ENCODE assay signal across 23 cellular contexts in the genomic region with DNA sequence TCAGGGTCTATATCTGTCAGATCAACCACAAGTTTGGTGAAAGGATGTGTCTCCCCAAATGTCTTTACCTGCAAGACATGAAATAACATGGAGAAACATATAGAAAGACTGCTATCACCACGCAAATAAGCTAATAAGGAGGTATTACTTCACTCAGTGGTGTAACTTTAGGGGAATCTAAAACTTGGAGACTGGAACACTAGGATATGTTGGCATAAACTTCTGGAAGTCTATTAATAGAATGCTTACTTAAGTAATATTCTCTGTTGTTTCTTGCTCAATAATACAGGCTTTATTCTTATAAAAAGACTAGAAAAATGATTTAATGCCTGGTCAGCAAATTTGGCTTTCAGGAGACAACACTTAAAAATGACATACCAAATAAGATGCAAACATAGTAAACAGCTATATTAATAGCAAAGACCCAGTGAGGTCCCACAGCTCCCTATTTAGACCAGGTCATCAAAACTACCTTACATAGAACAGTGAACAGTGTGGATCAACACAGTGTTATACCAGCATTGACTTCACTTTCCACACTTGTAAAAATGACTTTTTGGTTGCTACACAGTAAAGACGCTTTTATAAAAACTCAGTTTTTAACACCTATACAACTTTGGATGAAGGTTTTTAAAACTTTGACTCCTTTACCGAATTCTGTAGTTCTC. TPM values are rescaled to one million over a fixed set of nuclear protein-coding genes. Genes with fewer than 3 reads are reported as not detected.
A peak's percentile ranks its signal among the peaks of the same experiment; 100 is the strongest.
DNase-seq lines count a peak whose midpoint lies in the region; ATAC-seq, FAIRE-seq and TF ChIP-seq lines count a peak whose summit lies in the region.
"Had no signal": no experiment of that assay in that cellular context is flagged by ENCODE, and none has a peak within 500 bp of the region (broad histone marks: within the 10 kb centered on the region; RNA-seq: fewer than 3 reads in every experiment).

No MANE protein-coding gene starts in this region.

- no peaks in the 10 kb centered on the region for H3K23me2 ChIP-seq in H1 (ENCODE audit: low read depth, low read length)

- FAIRE-seq in H1 (lab: Jason Lieb, UNC) = no peak
- FAIRE-seq: D721Med, GM18507, HTR-8/SVneo had no signal

- no peaks in the 10 kb centered on the region for H3K79me2 ChIP-seq in H1 (ENCODE audit: control insufficient read depth in 1 of 2, insufficient read depth in 2 of 2, low read length in 2 of 2)

- no peak overlapping the region for H2AFZ ChIP-seq in H1 (ENCODE audit: low read length)

- H3K23ac ChIP-seq in H1 (ENCODE audit: insufficient read length) = no peak overlapping the region

- no peak overlapping the region for H2BK15ac ChIP-seq in H1 (ENCODE audit: low read length)

- H3K18ac ChIP-seq in H1 (ENCODE audit: extremely low read depth, low read length) = no peak overlapping the region

- TF ChIP-seq POLR2A in H1 (IDR thresholded peaks at IDR 0.05; ENCODE audit: control extremely low read depth in 1 of 2, low read depth in 2 of 2, low read length in 2 of 2) = no peak
- TF ChIP-seq POLR2A in gastroesophageal sphincter (IDR thresholded peaks at IDR 0.05) = no peak

- H4K91ac ChIP-seq in H1 (replicated peaks; ENCODE audit: insufficient read length, low read length) = no peak overlapping the region

- no peak overlapping the region for H3K14ac ChIP-seq in H1 (ENCODE audit: insufficient read length)

- H4K8ac ChIP-seq in H1 (ENCODE audit: extremely low read depth, insufficient read depth, low read length) = no peak overlapping the region

- H3K36me3 ChIP-seq in left ventricle myocardium inferior = peaks cover 95% of the 10 kb centered on the region
- peaks cover 11 to 76% (median 49%) of the 10 kb centered on the region in 4 experiments for H3K36me3 ChIP-seq in H1 (ENCODE audit: control insufficient read depth in 2 of 4, insufficient read depth in 4 of 4, low read length in 3 of 4)
- H3K36me3 ChIP-seq in gastroesophageal sphincter = peaks cover 4 to 97% of the 10 kb centered on the region in 2 donors
- H3K36me3 ChIP-seq in skeletal muscle tissue (ENCODE audit: control insufficient read depth in 3 of 3, insufficient read depth in 3 of 3, low read length in 3 of 3) = peaks cover 29 to 47% (median 37%) of the 10 kb centered on the region in 3 donors

- no peak for TF ChIP-seq RAD21 in H1 (IDR thresholded peaks at IDR 0.05 in 1 of 2, conservative IDR thresholded peaks at IDR 0.05 in 1 of 2; ENCODE audit: low read depth in 2 of 2, low read length in 2 of 2)

- TF ChIP-seq CTCF in left ventricle myocardium inferior (IDR thresholded peaks at IDR 0.05; ENCODE audit: borderline replicate concordance) (no peak), H1 (IDR thresholded peaks at IDR 0.05; ENCODE audit: control extremely low read depth in 1 of 3, insufficient read depth in 1 of 3, low read depth in 1 of 3, low read length in 3 of 3) (no peak), gastroesophageal sphincter (IDR thresholded peaks at IDR 0.05) (no peak)

- H3K27me3 ChIP-seq in left ventricle myocardium inferior (ENCODE audit: low read depth) (no peaks in the 10 kb centered on the region), H1 (replicated peaks in 1 of 4; ENCODE audit: control insufficient read depth in 3 of 4, extremely low read depth in 1 of 4, insufficient read depth in 3 of 4, low read length in 3 of 4) (peaks cover 0 to 1% (median 0%) of the 10 kb centered on the region in 4 experiments; a peak in 1 of 7 replicates), gastroesophageal sphincter (no peaks in the 10 kb centered on the region), skeletal muscle tissue (ENCODE audit: control insufficient read depth in 3 of 3, insufficient read depth in 3 of 3, low read length in 3 of 3) (no peaks in the 10 kb centered on the region)
- H3K27me3 ChIP-seq: BLaER1 treated with 17β-estradiol and CSF1 and Interleukin-3, amounts not matched to agents 10 nM and 100 nM had no signal

- H2BK12ac ChIP-seq in H1 (ENCODE audit: low read depth, low read length) = no peak overlapping the region

- H2AK5ac ChIP-seq in H1 (ENCODE audit: low read depth, low read length) = no peak overlapping the region

- H3K27ac ChIP-seq in left ventricle myocardium inferior (replicated peaks) (no peak overlapping the region), H1 (ENCODE audit: low read depth, low read length) (no peak overlapping the region), gastroesophageal sphincter (peak overlapping the region in 1 of 4 donors; percentile 41), skeletal muscle tissue (ENCODE audit: low read depth, low read length) (peak overlapping the region; percentile 33)
- H3K27ac ChIP-seq: KMS-11 had no signal

- no peaks in the 10 kb centered on the region for H3K79me1 ChIP-seq in H1 (ENCODE audit: low read depth, low read length)

- intact Hi-C loops in left ventricle myocardium superior (cut with micrococcal nuclease) (no loop called here), left ventricle myocardium inferior (cut with micrococcal nuclease) (no loop called here)

- no peak overlapping the region for H2BK120ac ChIP-seq in H1 (replicated peaks; ENCODE audit: low read depth, low read length)

- CTCF ChIA-PET in H1 (lab: Charles Lee; ENCODE audit: partially characterized antibody) = interaction anchor here (1.0 to 2.8 kb wide), 4 partner anchors 16 to 501 kb away, joined by 8 to 12 read pairs (median 10); no protein-coding TSS in a partner anchor

- no peak overlapping the region for H3K4me2 ChIP-seq in H1 (ENCODE audit: insufficient read depth in 1 of 2, low read depth in 2 of 2, low read length in 2 of 2)
- H3K4me2 ChIP-seq: BLaER1 treated with 17β-estradiol and CSF1 and Interleukin-3, amounts not matched to agents 10 nM and 100 nM; KMS-11 had no signal

- POLR2A ChIA-PET in H1 (lab: Charles Lee; ENCODE audit: partially characterized antibody) = no interaction called here

- ATAC-seq in left ventricle myocardium superior (peak; percentile 49), gastroesophageal sphincter (peak; percentile 71), HG03175 (IDR thresholded peaks at IDR 0.05; ENCODE audit: unreplicated experiment) (no peak)

- H3K4me1 ChIP-seq in left ventricle myocardium inferior (peaks cover 11% of the 10 kb centered on the region), H1 (replicated peaks in 1 of 4; ENCODE audit: control insufficient read depth in 3 of 4, insufficient read depth in 4 of 4, low read length in 3 of 4) (no peaks in the 10 kb centered on the region), gastroesophageal sphincter (peaks cover 0 to 16% (median 0%) of the 10 kb centered on the region in 3 donors), skeletal muscle tissue (ENCODE audit: control insufficient read depth in 3 of 3, insufficient read depth in 3 of 3, low read length in 3 of 3) (peaks cover 2 to 6% (median 3%) of the 10 kb centered on the region in 3 donors)

- no peak overlapping the region for H2BK20ac ChIP-seq in H1 (ENCODE audit: low read length)

- no peak overlapping the region for H3K4ac ChIP-seq in H1 (replicated peaks; ENCODE audit: insufficient read length, low read depth, low read length)

- no peaks in the 10 kb centered on the region for H4K20me1 ChIP-seq in H1 (replicated peaks in 1 of 2; ENCODE audit: control insufficient read depth in 1 of 2, insufficient read depth in 2 of 2, low read length in 2 of 2)
- H4K20me1 ChIP-seq: BLaER1 treated with 17β-estradiol and CSF1 and Interleukin-3, amounts not matched to agents 10 nM and 100 nM had no signal

- no peak overlapping the region for H3K4me3 ChIP-seq in left ventricle myocardium inferior
- H3K4me3 ChIP-seq in H1 (ENCODE audit: extremely low read depth in 1 of 4, insufficient read depth in 2 of 4, low read depth in 3 of 4, low read length in 4 of 4) = no peak overlapping the region
- H3K4me3 ChIP-seq in gastroesophageal sphincter = no peak overlapping the region
- H3K4me3 ChIP-seq in skeletal muscle tissue (ENCODE audit: low read length in 3 of 3) = no peak overlapping the region
- H3K4me3 ChIP-seq: BLaER1 treated with 17β-estradiol and CSF1 and Interleukin-3, amounts not matched to agents 10 nM and 100 nM had no signal

- WGBS in H1 (ENCODE audit: extremely low coverage in 1 of 2, insufficient coverage in 1 of 2, insufficient read length in 1 of 2, insufficient replicate concordance in 2 of 2, low coverage in 1 of 2, low lambda C conversion rate in 2 of 2, missing lambda C conversion rate in 1 of 2), 2 experiments = 82% methylated on average over 3 of the region's 3 CpGs; no CpG with 5 or more reads in 1 of the 2 experiments
- 71 to 76% methylated on average over 2 to 3 of the region's 3 CpGs for WGBS in gastroesophageal sphincter (ENCODE audit: low coverage in 1 of 2), 2 donors

- no peak overlapping the region for H3K56ac ChIP-seq in H1 (replicated peaks; ENCODE audit: insufficient read length, low read depth, low read length)

- no peaks in the 10 kb centered on the region for H3K9me3 ChIP-seq in left ventricle myocardium inferior (replicated peaks)
- no peaks in the 10 kb centered on the region for H3K9me3 ChIP-seq in H1 (ENCODE audit: insufficient read depth in 2 of 2, low read depth in 1 of 2, low read length in 1 of 2)
- H3K9me3 ChIP-seq in gastroesophageal sphincter = no peaks in the 10 kb centered on the region
- no peaks in the 10 kb centered on the region for H3K9me3 ChIP-seq in skeletal muscle tissue (ENCODE audit: control insufficient read depth in 3 of 3, low read length in 3 of 3)
- H3K9me3 ChIP-seq: BLaER1 treated with 17β-estradiol and CSF1 and Interleukin-3, amounts not matched to agents 10 nM and 100 nM had no signal

- no peak overlapping the region for H2BK5ac ChIP-seq in H1 (ENCODE audit: low read depth, low read length)

- DNase-seq in left ventricle myocardium superior = no peak
- no peak for DNase-seq in left ventricle myocardium inferior
- no peak for DNase-seq in H1 (ENCODE audit: low read depth in 1 of 2, low spot score in 2 of 2)
- DNase-seq in RPMI8226 = no peak
- DNase-seq in retina = no peak
- DNase-seq: AML-193; CD4-positive, alpha-beta T cell; MM.1S; NCI-H1694; NCI-H2029 treated with DMSO at 0.1 percent for 48 hours; NK-92 treated with Interleukin-12 subunit alpha and Interleukin-12 subunit beta, amount 100 ng/mL, for 24 hours had no signal

- no peak for TF ChIP-seq EP300 in H1 (IDR thresholded peaks at IDR 0.05; ENCODE audit: borderline replicate concordance in 1 of 2, low read depth in 2 of 2, low read length in 2 of 2)
- TF ChIP-seq EP300 in gastroesophageal sphincter (IDR thresholded peaks at IDR 0.05) = no peak

- H4K5ac ChIP-seq in H1 (ENCODE audit: insufficient read length, low read depth, low read length) = no peak overlapping the region

- H3K9ac ChIP-seq in H1 (replicated peaks in 1 of 4; ENCODE audit: extremely low read depth in 1 of 4, low read depth in 3 of 4, low read length in 3 of 4) (no peak overlapping the region), skeletal muscle tissue (ENCODE audit: low read depth in 1 of 3, low read length in 3 of 3) (no peak overlapping the region)
- H3K9ac ChIP-seq: BLaER1 treated with 17β-estradiol and CSF1 and Interleukin-3, amounts not matched to agents 10 nM and 100 nM; KMS-11 had no signal

RNA-seq across cellular contexts. Expression of a gene that starts 18.9 kb away (rescaled TPM):
- total RNA-seq in left ventricle myocardium superior (0.27 TPM), left ventricle myocardium inferior (not detected), gastroesophageal sphincter (1 to 10 TPM in 1 of 4 donors, under 1 TPM in 2, not detected in 1; 0.10 to 4.0 (median 0.46) TPM), skeletal muscle tissue (0.52 TPM)
- total RNA-seq in H1 (2021; fragmentation: NEBNext Ultra II Directional; extraction: Animal tissue kit (Norgen Biotek cat#: 25700)) = 0.17 and 0.44 TPM in 2 replicates
- 0.08 and 0.12 TPM in 2 replicates for polyA plus RNA-seq in H1 (2011; rRNA removed)
- 0.40 TPM for polyA plus RNA-seq in H1 (2011; cell fraction: cytosol; rRNA removed)
- polyA plus RNA-seq in H1 (2011; cell fraction: nucleus; rRNA removed) = 1.2 TPM
- polyA plus RNA-seq in H1 (2012, experiment 1 of 2) = 0.09 to 0.44 TPM (median 0.18 TPM) in 4 replicates
- 0.13 TPM for polyA plus RNA-seq in H1 (2012, experiment 2 of 2)
- 0.16 TPM for polyA plus RNA-seq in H1 (2013, experiment 1 of 2)
- 0.20 TPM for polyA plus RNA-seq in H1 (2013, experiment 2 of 2)
- 0.15 and 0.73 TPM in 2 replicates for polyA minus RNA-seq in H1 (2011; rRNA and poly(A)+ RNA removed)
- not detected for polyA minus RNA-seq in H1 (2011; cell fraction: cytosol; rRNA and poly(A)+ RNA removed)
- polyA minus RNA-seq in H1 (2011; cell fraction: nucleus; rRNA and poly(A)+ RNA removed) = 1.1 TPM
- total RNA-seq: A172, Daoy, G401, SK-MEL-5 had no signal

RNA-seq across cellular contexts. Expression of a gene that starts 20.3 kb away (rescaled TPM):
- total RNA-seq in left ventricle myocardium superior = 42.0 TPM
- 35.4 TPM for total RNA-seq in left ventricle myocardium inferior
- 161 and 167 TPM in 2 replicates for total RNA-seq in H1 (2021; fragmentation: NEBNext Ultra II Directional; extraction: Animal tissue kit (Norgen Biotek cat#: 25700))
- 77.8 and 106 TPM in 2 replicates for polyA plus RNA-seq in H1 (2011; rRNA removed)
- polyA plus RNA-seq in H1 (2011; cell fraction: cytosol; rRNA removed) = 161 TPM
- 89.3 TPM for polyA plus RNA-seq in H1 (2011; cell fraction: nucleus; rRNA removed)
- polyA plus RNA-seq in H1 (2012, experiment 1 of 2) = 135 to 179 TPM (median 147 TPM) in 4 replicates
- 27.7 TPM for polyA plus RNA-seq in H1 (2012, experiment 2 of 2)
- 172 TPM for polyA plus RNA-seq in H1 (2013, experiment 1 of 2)
- 166 TPM for polyA plus RNA-seq in H1 (2013, experiment 2 of 2)
- polyA minus RNA-seq in H1 (2011; rRNA and poly(A)+ RNA removed) = 110 and 126 TPM in 2 replicates
- 68.2 TPM for polyA minus RNA-seq in H1 (2011; cell fraction: cytosol; rRNA and poly(A)+ RNA removed)
- 93.7 TPM for polyA minus RNA-seq in H1 (2011; cell fraction: nucleus; rRNA and poly(A)+ RNA removed)
- 100 to 1,000 TPM in 1 of 4 donors, 10 to 100 TPM in 3; 65.3 to 110 (median 67.6) TPM for total RNA-seq in gastroesophageal sphincter
- 55.8 TPM for total RNA-seq in skeletal muscle tissue
